In the genomic region with DNA sequence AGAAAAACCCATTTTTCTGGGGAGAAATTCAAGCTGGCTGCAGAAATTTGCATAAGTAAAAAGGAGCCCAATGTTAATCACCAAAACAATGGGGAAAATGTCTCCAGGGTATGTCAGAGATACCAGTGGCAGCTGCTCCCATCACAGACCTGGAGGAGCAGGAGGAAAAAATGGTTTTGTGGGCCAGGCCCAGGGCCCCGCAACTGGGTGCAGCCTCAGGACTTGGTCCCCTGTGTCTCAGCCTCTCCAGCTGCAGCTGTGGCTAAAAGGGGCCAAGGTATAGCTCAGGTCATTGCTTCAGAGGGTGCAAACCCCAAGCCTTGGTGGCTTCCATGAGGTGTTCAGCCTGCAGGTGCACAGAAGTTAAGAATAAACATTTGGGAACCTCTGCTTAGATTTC, we compare ENCODE assay signal across 11 cellular contexts.
"Had no signal": no experiment of that assay in that cellular context is flagged by ENCODE, and none has a peak within 500 bp of the region (broad histone marks: within the 10 kb centered on the region; RNA-seq: fewer than 3 reads in every experiment).

No MANE protein-coding gene starts in this region.

- H3K9ac ChIP-seq: GM23248 had no signal

- H3K4me3 ChIP-seq: GM23248, GM23338, HAP-1 had no signal

- FAIRE-seq: H1, H54 had no signal

- H3K4me1 ChIP-seq: HAP-1 had no signal

- H3K4me2 ChIP-seq: GM23338 had no signal

- H2AFZ ChIP-seq: GM23248, GM23338 had no signal

- H3K36me3 ChIP-seq: HAP-1 had no signal

- ATAC-seq: GM23338, HCT116 had no signal

- H3K27ac ChIP-seq: GM23248 had no signal

- H3K9me3 ChIP-seq: HAP-1 had no signal

- DNase-seq: GM23248, GOT3, H7, H9, HCEC 1CT, HFFc6 had no signal
